ENCODE assay signal across 1 cellular context in genomic region chr20:49978685-49979029, GRCh38.
TF ChIP-seq lines count a peak whose summit lies in the region.

No MANE protein-coding gene starts in this region.

TF ChIP-seq in endothelial cell of umbilical vein, 7 proteins besides CTCF, POLR2A, EP300 and RAD21 (continued from another document):
- TF ChIP-seq MAX (IDR thresholded peaks at IDR 0.05; ENCODE audit: insufficient read depth, insufficient read length) = no peak
- no peak for TF ChIP-seq POLR2AphosphoS5 (IDR thresholded peaks at IDR 0.05; ENCODE audit: insufficient read depth, low read depth, low read length)
